ENCODE assay signal across 1 cellular context in the genomic region with DNA sequence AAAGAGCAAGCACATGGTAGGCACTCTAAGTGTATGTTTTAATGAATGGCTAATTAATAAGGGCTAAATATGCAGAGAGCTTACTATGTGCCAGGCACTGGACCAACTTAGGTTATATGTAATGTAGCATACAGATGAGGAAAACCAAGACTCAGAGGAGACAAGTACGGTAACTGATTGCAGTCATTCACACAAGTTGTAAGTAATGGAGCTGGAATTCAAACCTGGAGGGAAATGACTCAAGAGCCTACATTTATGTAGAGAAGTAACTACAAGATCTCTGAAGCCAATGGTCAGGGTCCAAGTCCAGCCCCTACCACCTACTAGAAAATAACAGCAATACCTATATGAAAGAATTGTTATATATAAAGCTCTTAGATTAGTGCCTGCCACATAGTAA.
TF ChIP-seq lines count a peak whose summit lies in the region.

No MANE protein-coding gene starts in this region.

TF ChIP-seq in IMR-90, 13 proteins besides CTCF, POLR2A, EP300 and RAD21:
- TF ChIP-seq, protein P1, sequence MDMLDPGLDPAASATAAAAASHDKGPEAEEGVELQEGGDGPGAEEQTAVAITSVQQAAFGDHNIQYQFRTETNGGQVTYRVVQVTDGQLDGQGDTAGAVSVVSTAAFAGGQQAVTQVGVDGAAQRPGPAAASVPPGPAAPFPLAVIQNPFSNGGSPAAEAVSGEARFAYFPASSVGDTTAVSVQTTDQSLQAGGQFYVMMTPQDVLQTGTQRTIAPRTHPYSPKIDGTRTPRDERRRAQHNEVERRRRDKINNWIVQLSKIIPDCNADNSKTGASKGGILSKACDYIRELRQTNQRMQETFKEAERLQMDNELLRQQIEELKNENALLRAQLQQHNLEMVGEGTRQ (IDR thresholded peaks at IDR 0.05; ENCODE audit: low read depth, low read length) = no peak
- TF ChIP-seq, protein P2, sequence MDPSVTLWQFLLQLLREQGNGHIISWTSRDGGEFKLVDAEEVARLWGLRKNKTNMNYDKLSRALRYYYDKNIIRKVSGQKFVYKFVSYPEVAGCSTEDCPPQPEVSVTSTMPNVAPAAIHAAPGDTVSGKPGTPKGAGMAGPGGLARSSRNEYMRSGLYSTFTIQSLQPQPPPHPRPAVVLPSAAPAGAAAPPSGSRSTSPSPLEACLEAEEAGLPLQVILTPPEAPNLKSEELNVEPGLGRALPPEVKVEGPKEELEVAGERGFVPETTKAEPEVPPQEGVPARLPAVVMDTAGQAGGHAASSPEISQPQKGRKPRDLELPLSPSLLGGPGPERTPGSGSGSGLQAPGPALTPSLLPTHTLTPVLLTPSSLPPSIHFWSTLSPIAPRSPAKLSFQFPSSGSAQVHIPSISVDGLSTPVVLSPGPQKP (IDR thresholded peaks at IDR 0.05; ENCODE audit: borderline replicate concordance, low read depth, low read length) = no peak
- no peak for TF ChIP-seq MXI1 (IDR thresholded peaks at IDR 0.05; ENCODE audit: borderline replicate concordance, low read depth, low read length)
- no peak for TF ChIP-seq MAFK (IDR thresholded peaks at IDR 0.05; ENCODE audit: low read depth, low read length)
- no peak for TF ChIP-seq SMC3 (IDR thresholded peaks at IDR 0.05; ENCODE audit: low read depth, low read length)
- no peak for TF ChIP-seq NFE2L2 (IDR thresholded peaks at IDR 0.05; ENCODE audit: low read depth, low read length)
- TF ChIP-seq BHLHE40 (IDR thresholded peaks at IDR 0.05; ENCODE audit: low read depth, low read length) = no peak
- no peak for TF ChIP-seq RCOR1 (IDR thresholded peaks at IDR 0.05; ENCODE audit: insufficient replicate concordance, low read length)
- TF ChIP-seq CEBPB (IDR thresholded peaks at IDR 0.05; ENCODE audit: low read depth, low read length) = no peak
- no peak for TF ChIP-seq CHD1 (IDR thresholded peaks at IDR 0.05; ENCODE audit: low read depth, low read length)
- TF ChIP-seq RFX5 (IDR thresholded peaks at IDR 0.05; ENCODE audit: low read depth, low read length) = no peak
- no peak for TF ChIP-seq MAZ (IDR thresholded peaks at IDR 0.05; ENCODE audit: borderline replicate concordance, low read depth, low read length)
- TF ChIP-seq FOS (IDR thresholded peaks at IDR 0.05; ENCODE audit: low read depth, low read length) = no peak
